1 cellular context compared by ENCODE assay signal in the genomic region with DNA sequence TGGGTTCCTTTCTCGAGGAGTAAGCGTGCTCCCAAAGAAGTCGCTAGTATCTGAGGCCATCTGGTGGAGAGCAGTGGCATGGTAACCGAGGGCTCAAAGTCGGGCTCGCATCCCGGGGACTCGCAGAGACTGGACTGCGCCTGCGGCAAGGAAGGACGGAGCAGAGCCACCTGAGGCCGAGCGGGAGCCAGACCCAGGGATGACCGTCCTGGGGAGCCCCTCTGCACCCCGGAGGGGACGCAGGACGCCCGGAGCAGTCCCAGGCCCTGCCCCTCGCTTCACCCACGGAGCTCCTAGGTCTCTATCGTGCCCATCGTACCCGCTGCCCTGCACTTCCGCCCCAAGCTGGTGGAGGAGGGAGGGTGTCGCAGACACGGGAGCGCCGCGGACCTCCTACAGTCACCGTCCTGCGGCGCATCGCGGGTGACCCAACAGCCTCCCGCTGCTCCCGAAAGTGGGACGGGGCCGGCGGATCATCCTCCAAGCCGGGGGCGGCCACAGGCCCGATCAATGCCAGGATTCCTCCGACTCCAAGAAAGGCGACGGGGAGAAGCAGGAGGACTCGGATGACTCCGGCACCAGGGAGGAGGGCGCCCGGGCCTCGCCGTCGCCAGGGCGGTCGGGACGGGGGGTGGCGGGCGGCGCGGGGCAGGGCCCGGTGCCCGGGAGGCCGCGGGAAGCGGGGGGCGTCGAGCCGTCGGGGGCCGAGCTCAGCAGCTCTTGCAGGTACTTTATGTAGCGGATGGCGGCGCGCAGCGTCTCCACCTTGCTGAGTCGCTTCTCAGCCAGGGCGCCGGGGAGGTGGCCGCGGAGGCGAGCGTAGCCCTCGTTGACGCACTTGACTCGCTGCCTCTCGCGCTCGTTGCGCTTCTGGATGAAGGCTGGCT.
TF ChIP-seq lines count a peak whose summit lies in the region.

No MANE protein-coding gene starts in this region.

TF ChIP-seq in K562, 482 proteins besides CTCF, POLR2A, EP300 and RAD21 (continued from another document):
- TF ChIP-seq, protein P1, sequence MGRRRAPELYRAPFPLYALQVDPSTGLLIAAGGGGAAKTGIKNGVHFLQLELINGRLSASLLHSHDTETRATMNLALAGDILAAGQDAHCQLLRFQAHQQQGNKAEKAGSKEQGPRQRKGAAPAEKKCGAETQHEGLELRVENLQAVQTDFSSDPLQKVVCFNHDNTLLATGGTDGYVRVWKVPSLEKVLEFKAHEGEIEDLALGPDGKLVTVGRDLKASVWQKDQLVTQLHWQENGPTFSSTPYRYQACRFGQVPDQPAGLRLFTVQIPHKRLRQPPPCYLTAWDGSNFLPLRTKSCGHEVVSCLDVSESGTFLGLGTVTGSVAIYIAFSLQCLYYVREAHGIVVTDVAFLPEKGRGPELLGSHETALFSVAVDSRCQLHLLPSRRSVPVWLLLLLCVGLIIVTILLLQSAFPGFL (CRISPR knock-in tag; IDR thresholded peaks at IDR 0.05) = 0 out of 2 replicates have a peak, but pooled peaks have one; percentile 40
- TF ChIP-seq, protein P2, sequence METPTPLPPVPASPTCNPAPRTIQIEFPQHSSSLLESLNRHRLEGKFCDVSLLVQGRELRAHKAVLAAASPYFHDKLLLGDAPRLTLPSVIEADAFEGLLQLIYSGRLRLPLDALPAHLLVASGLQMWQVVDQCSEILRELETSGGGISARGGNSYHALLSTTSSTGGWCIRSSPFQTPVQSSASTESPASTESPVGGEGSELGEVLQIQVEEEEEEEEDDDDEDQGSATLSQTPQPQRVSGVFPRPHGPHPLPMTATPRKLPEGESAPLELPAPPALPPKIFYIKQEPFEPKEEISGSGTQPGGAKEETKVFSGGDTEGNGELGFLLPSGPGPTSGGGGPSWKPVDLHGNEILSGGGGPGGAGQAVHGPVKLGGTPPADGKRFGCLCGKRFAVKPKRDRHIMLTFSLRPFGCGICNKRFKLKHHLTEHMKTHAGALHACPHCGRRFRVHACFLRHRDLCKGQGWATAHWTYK (CRISPR knock-in tag; IDR thresholded peaks at IDR 0.05) = no peak
- TF ChIP-seq CBFA2T2 (conservative IDR thresholded peaks at IDR 0.05) (no peak), NUFIP1 (IDR thresholded peaks at IDR 0.05; ENCODE audit: partially characterized antibody) (no peak), HOXB6 (CRISPR knock-in tag; IDR thresholded peaks at IDR 0.05; ENCODE audit: borderline replicate concordance) (no peak), ARID1B (IDR thresholded peaks at IDR 0.05) (no peak), NR3C1 (CRISPR knock-in tag; IDR thresholded peaks at IDR 0.05) (no peak), ZBTB7A (IDR thresholded peaks at IDR 0.05; ENCODE audit: borderline replicate concordance, control insufficient read depth, low read depth, low read length) (no peak), ZFX (CRISPR knock-in tag; IDR thresholded peaks at IDR 0.05) (no peak), TSC22D4 (tag; IDR thresholded peaks at IDR 0.05) (no peak), CHCHD3 (CRISPR knock-in tag; IDR thresholded peaks at IDR 0.05) (no peak), POLR3A (IDR thresholded peaks at IDR 0.05; ENCODE audit: borderline replicate concordance, extremely low read depth, insufficient read depth, insufficient read length) (no peak), SPI1 (IDR thresholded peaks at IDR 0.05; ENCODE audit: borderline replicate concordance, low read depth, low read length) (no peak), KLF1 (tag; IDR thresholded peaks at IDR 0.05) (no peak), PRPF4 (IDR thresholded peaks at IDR 0.05; ENCODE audit: insufficient read depth, low read depth, low read length, poor library complexity, severe bottlenecking) (no peak), SMAD2 (IDR thresholded peaks at IDR 0.05; ENCODE audit: low read depth, low read length) (no peak), CTBP1 (IDR thresholded peaks at IDR 0.05; ENCODE audit: borderline replicate concordance) (peak; percentile 64), NRF1 (conservative IDR thresholded peaks at IDR 0.05 in 1 of 2, IDR thresholded peaks at IDR 0.05 in 1 of 2) (0 out of 4 replicates have a peak, but pooled peaks have one; percentile 13 to 35), ZNF3 (CRISPR knock-in tag; IDR thresholded peaks at IDR 0.05) (no peak), BDP1 (IDR thresholded peaks at IDR 0.05; ENCODE audit: insufficient read depth, insufficient read length) (no peak), FOXA1 (IDR thresholded peaks at IDR 0.05; ENCODE audit: borderline replicate concordance) (no peak), ZKSCAN3 (CRISPR knock-in tag; IDR thresholded peaks at IDR 0.05) (no peak), SMAD1 (IDR thresholded peaks at IDR 0.05; ENCODE audit: low read depth, low read length, partially characterized antibody) (no peak), ZNF263 (CRISPR knock-in tag; IDR thresholded peaks at IDR 0.05; ENCODE audit: borderline replicate concordance) (peak; percentile 73), NFIC (IDR thresholded peaks at IDR 0.05) (no peak), RHOXF2B (CRISPR knock-in tag; conservative IDR thresholded peaks at IDR 0.05) (no peak), CREM (IDR thresholded peaks at IDR 0.05; ENCODE audit: low read depth) (0 out of 2 replicates have a peak, but pooled peaks have one; percentile 48), ZNF830 (CRISPR knock-in tag; IDR thresholded peaks at IDR 0.05) (no peak), CHD1 (IDR thresholded peaks at IDR 0.05; ENCODE audit: low read length) (no peak), TAF15 (IDR thresholded peaks at IDR 0.05; ENCODE audit: low read depth, low read length) (no peak), PHF21A (IDR thresholded peaks at IDR 0.05; ENCODE audit: borderline replicate concordance, low read depth) (peak; percentile 99; the same call in 1 of the 2 replicates), EZH2 (IDR thresholded peaks at IDR 0.05; ENCODE audit: borderline replicate concordance, low read depth, low read length) (no peak), SMARCE1 (IDR thresholded peaks at IDR 0.05) (no peak), ZNF282 (CRISPR knock-in tag; IDR thresholded peaks at IDR 0.05) (no peak), RCOR1 (IDR thresholded peaks at IDR 0.05; ENCODE audit: borderline replicate concordance in 1 of 2, low read depth in 2 of 2, low read length in 2 of 2) (peak in 1 of 2 experiments; percentile 96; a peak in 2 of 4 replicates), TARDBP (IDR thresholded peaks at IDR 0.05) (0 out of 2 replicates have a peak, but pooled peaks have one; percentile 34), BHLHE40 (IDR thresholded peaks at IDR 0.05; ENCODE audit: low read length) (peak; percentile 70), EWSR1 (IDR thresholded peaks at IDR 0.05; ENCODE audit: borderline replicate concordance, low read depth, partially characterized antibody) (no peak), DACH1 (IDR thresholded peaks at IDR 0.05; ENCODE audit: partially characterized antibody) (no peak), L3MBTL2 (IDR thresholded peaks at IDR 0.05) (peak; percentile 30; the same call in 1 of the 2 replicates), ZNF444 (CRISPR knock-in tag; IDR thresholded peaks at IDR 0.05) (no peak), GABPB1 (CRISPR knock-in tag; IDR thresholded peaks at IDR 0.05) (peak; percentile 45; the same call in 1 of the 2 replicates), NR4A1 (CRISPR knock-in tag; IDR thresholded peaks at IDR 0.05) (no peak), NR4A1 (tag; IDR thresholded peaks at IDR 0.05) (no peak)
- TF ChIP-seq, protein P3, sequence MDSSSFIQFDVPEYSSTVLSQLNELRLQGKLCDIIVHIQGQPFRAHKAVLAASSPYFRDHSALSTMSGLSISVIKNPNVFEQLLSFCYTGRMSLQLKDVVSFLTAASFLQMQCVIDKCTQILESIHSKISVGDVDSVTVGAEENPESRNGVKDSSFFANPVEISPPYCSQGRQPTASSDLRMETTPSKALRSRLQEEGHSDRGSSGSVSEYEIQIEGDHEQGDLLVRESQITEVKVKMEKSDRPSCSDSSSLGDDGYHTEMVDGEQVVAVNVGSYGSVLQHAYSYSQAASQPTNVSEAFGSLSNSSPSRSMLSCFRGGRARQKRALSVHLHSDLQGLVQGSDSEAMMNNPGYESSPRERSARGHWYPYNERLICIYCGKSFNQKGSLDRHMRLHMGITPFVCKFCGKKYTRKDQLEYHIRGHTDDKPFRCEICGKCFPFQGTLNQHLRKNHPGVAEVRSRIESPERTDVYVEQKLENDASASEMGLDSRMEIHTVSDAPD (CRISPR knock-in tag; IDR thresholded peaks at IDR 0.05) = no peak
- TF ChIP-seq, protein P4, sequence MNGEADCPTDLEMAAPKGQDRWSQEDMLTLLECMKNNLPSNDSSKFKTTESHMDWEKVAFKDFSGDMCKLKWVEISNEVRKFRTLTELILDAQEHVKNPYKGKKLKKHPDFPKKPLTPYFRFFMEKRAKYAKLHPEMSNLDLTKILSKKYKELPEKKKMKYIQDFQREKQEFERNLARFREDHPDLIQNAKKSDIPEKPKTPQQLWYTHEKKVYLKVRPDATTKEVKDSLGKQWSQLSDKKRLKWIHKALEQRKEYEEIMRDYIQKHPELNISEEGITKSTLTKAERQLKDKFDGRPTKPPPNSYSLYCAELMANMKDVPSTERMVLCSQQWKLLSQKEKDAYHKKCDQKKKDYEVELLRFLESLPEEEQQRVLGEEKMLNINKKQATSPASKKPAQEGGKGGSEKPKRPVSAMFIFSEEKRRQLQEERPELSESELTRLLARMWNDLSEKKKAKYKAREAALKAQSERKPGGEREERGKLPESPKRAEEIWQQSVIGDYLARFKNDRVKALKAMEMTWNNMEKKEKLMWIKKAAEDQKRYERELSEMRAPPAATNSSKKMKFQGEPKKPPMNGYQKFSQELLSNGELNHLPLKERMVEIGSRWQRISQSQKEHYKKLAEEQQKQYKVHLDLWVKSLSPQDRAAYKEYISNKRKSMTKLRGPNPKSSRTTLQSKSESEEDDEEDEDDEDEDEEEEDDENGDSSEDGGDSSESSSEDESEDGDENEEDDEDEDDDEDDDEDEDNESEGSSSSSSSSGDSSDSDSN (IDR thresholded peaks at IDR 0.05; ENCODE audit: borderline replicate concordance in 1 of 2, low read depth in 2 of 2, low read length in 2 of 2) = no peak
- TF ChIP-seq, protein P5, sequence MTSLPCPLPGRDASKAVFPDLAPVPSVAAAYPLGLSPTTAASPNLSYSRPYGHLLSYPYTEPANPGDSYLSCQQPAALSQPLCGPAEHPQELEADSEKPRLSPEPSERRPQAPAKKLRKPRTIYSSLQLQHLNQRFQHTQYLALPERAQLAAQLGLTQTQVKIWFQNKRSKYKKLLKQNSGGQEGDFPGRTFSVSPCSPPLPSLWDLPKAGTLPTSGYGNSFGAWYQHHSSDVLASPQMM (CRISPR knock-in tag; IDR thresholded peaks at IDR 0.05) = no peak
- TF ChIP-seq, protein P6, sequence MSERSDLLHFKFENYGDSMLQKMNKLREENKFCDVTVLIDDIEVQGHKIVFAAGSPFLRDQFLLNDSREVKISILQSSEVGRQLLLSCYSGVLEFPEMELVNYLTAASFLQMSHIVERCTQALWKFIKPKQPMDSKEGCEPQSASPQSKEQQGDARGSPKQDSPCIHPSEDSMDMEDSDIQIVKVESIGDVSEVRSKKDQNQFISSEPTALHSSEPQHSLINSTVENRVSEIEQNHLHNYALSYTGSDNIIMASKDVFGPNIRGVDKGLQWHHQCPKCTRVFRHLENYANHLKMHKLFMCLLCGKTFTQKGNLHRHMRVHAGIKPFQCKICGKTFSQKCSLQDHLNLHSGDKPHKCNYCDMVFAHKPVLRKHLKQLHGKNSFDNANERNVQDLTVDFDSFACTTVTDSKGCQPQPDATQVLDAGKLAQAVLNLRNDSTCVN (CRISPR knock-in tag; IDR thresholded peaks at IDR 0.05) = no peak
